8 cellular contexts compared by ENCODE assay signal in the genomic region with DNA sequence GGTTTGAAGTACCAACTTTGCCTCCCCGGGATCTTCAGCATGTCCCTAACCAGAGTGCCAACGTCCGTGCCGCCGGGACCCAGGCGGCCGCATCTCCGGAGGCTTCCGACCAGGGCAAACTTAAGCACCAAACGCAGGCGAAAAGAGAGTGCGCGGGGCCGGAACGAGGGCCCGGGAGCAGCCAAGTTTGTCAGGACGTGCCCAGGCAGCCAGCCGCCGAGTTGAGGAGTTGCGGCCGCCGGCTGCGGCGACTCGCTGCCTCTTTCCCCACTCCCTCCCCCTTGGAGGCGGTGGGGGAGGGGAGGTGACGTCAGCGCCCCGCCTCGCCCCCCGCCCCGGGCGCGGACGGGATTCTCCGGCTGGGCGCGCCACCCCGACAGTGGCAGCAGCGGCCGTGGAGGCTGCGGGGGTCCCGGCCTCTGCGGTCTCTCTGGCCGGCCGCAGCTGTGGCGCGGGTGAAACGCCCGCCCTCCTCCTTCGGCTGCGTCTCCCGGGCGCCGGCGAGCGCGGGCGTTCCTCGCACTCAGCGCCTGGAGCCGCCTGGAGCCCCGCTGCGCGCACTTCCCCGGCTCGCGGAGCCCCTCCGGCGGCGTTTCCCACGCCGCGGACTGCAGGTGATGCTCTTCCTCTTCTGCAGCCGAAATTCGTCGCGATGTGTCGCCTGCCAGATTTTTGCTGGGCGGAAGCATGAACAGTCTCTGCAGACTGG. TPM values are rescaled to one million over a fixed set of nuclear protein-coding genes. Genes with fewer than 3 reads are reported as not detected.
DNase-seq lines count a peak whose midpoint lies in the region; ATAC-seq, FAIRE-seq and TF ChIP-seq lines count a peak whose summit lies in the region.

No MANE protein-coding gene starts in this region.

- H3K27me3 ChIP-seq in endothelial cell of umbilical vein (ENCODE audit: control insufficient read depth in 2 of 2, insufficient read depth in 2 of 2, low read length in 2 of 2), result peaks cover 37 to 70% of the 10 kb centered on the region in 2 experiments
- peaks cover 13% of the 10 kb centered on the region for H3K27me3 ChIP-seq in upper lobe of right lung

- CTCF ChIA-PET in endothelial cell of umbilical vein (lab: Charles Lee), result interaction anchor here (1.2 to 1.5 kb wide), 2 partner anchors 119 to 210 kb away, joined by 4 read pairs; no protein-coding TSS in a partner anchor

- BruUV-seq in endothelial cell of umbilical vein (replicated peaks; lab: Mats Ljungman, UMichigan), result no TSS peak

- H3K79me2 ChIP-seq in endothelial cell of umbilical vein (ENCODE audit: control insufficient read depth, insufficient read depth, low read length), result no peaks in the 10 kb centered on the region

- DNase-seq in 8988T, result peak; percentile 70
- DNase-seq in GOT3 (lab: John Stamatoyannopoulos, UW), result peak; percentile 22
- DNase-seq in SHP77 (lab: John Stamatoyannopoulos, UW), result peak; percentile 66 to 79
- DNase-seq in endothelial cell of umbilical vein (ENCODE audit: low read depth, low spot score), result peak; percentile 51
- peak; percentile 94 for DNase-seq in mesenteric fat pad (ENCODE audit: low spot score)
- DNase-seq in upper lobe of right lung, result peak; percentile 85
- DNase-seq in occipital lobe (lab: John Stamatoyannopoulos, UW), result no peak

- peak overlapping the region; percentile 64 for H3K9ac ChIP-seq in endothelial cell of umbilical vein (replicated peaks; ENCODE audit: extremely low read depth, insufficient read depth, low read length)

- H3K4me3 ChIP-seq in endothelial cell of umbilical vein (replicated peaks in 1 of 3; ENCODE audit: insufficient read depth in 1 of 3, low read depth in 1 of 3, low read length in 3 of 3) (peak overlapping the region in 2 of 3 experiments; percentile 44 to 50), upper lobe of right lung (peak overlapping the region; percentile 71)

- H3K27ac ChIP-seq in endothelial cell of umbilical vein (ENCODE audit: insufficient read depth, low read depth, low read length), result no peak overlapping the region
- H3K27ac ChIP-seq in upper lobe of right lung, result peak overlapping the region; percentile 78

- TF ChIP-seq CTCF in endothelial cell of umbilical vein (IDR thresholded peaks at IDR 0.05; ENCODE audit: extremely low read depth in 1 of 2, insufficient read depth in 1 of 2, low read depth in 1 of 2, low read length in 2 of 2) (no peak), upper lobe of right lung (IDR thresholded peaks at IDR 0.05) (no peak)

- H2AFZ ChIP-seq in endothelial cell of umbilical vein (ENCODE audit: low read depth, low read length), result peak overlapping the region; percentile 32

- H3K4me2 ChIP-seq in endothelial cell of umbilical vein (ENCODE audit: insufficient read depth, low read length), result peak overlapping the region; percentile 43

- H3K4me1 ChIP-seq in endothelial cell of umbilical vein (ENCODE audit: control insufficient read depth, extremely low read depth, insufficient read depth, low read length) (peaks cover 32% of the 10 kb centered on the region), upper lobe of right lung (no peaks in the 10 kb centered on the region)

- no peaks in the 10 kb centered on the region for H4K20me1 ChIP-seq in endothelial cell of umbilical vein (replicated peaks; ENCODE audit: control insufficient read depth, extremely low read depth, insufficient read depth, low read length)

- TF ChIP-seq POLR2A in endothelial cell of umbilical vein (IDR thresholded peaks at IDR 0.05; ENCODE audit: low read depth, low read length), result no peak

- H3K9me1 ChIP-seq in endothelial cell of umbilical vein (replicated peaks; ENCODE audit: control insufficient read depth, extremely low read depth, insufficient read depth, low read length), result no peaks in the 10 kb centered on the region

- no peaks in the 10 kb centered on the region for H3K36me3 ChIP-seq in endothelial cell of umbilical vein (ENCODE audit: control insufficient read depth in 2 of 2, extremely low read depth in 1 of 2, insufficient read depth in 2 of 2, low read length in 2 of 2)
- H3K36me3 ChIP-seq in upper lobe of right lung, result no peaks in the 10 kb centered on the region

- intact Hi-C loops in endothelial cell of umbilical vein (cut with micrococcal nuclease) (loop anchor here (1.0 to 10.0 kb wide), 7 partner anchors 103 to 876 kb away; no protein-coding TSS in a partner anchor), upper lobe of right lung (cut with DNase I) (no loop called here)

- ATAC-seq in upper lobe of right lung (peak; percentile 76), HG03097 (IDR thresholded peaks at IDR 0.05; ENCODE audit: low FRiP score, unreplicated experiment) (no peak)

- dilution Hi-C loops in endothelial cell of umbilical vein (cut with MboI; ENCODE audit: extremely low pct_ligation_motif_present, low sequenced_read_pairs), result no loop called here

- H3K9me3 ChIP-seq in endothelial cell of umbilical vein (replicated peaks; ENCODE audit: control insufficient read depth, insufficient read depth, low read length) (no peaks in the 10 kb centered on the region), upper lobe of right lung (no peaks in the 10 kb centered on the region)

- POLR2A ChIA-PET in endothelial cell of umbilical vein (lab: Charles Lee), result no interaction called here

- no peak for FAIRE-seq in endothelial cell of umbilical vein (lab: Jason Lieb, UNC)

TF ChIP-seq in endothelial cell of umbilical vein, 7 proteins besides CTCF, POLR2A, EP300 and RAD21:
- TF ChIP-seq, protein P1, sequence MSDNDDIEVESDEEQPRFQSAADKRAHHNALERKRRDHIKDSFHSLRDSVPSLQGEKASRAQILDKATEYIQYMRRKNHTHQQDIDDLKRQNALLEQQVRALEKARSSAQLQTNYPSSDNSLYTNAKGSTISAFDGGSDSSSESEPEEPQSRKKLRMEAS (IDR thresholded peaks at IDR 0.05; ENCODE audit: insufficient read depth, insufficient read length), result no peak
- TF ChIP-seq JUN (IDR thresholded peaks at IDR 0.05; ENCODE audit: borderline replicate concordance, insufficient read depth, insufficient read length, low read depth) (no peak), EZH2 (IDR thresholded peaks at IDR 0.05; ENCODE audit: borderline replicate concordance, low read depth, low read length, severe bottlenecking) (peak; percentile 78)

RNA-seq across cellular contexts. Expression of a gene that starts 2.9 kb away (rescaled TPM):
- total RNA-seq in endothelial cell of umbilical vein (8.6 and 9.2 TPM in 2 replicates), mesenteric fat pad (50.3 TPM), upper lobe of right lung (84.3 TPM), occipital lobe (28.4 TPM)
- polyA plus RNA-seq in endothelial cell of umbilical vein, result 9.8 and 10.4 TPM in 2 replicates
- 8.7 and 9.1 TPM in 2 replicates for polyA plus RNA-seq in endothelial cell of umbilical vein (2011; cell fraction: cytosol; rRNA removed)
- 18.6 and 25.1 TPM in 2 replicates for polyA plus RNA-seq in endothelial cell of umbilical vein (2011; cell fraction: nucleus; rRNA removed)
- polyA plus RNA-seq in endothelial cell of umbilical vein (2012), result 6.4 and 6.9 TPM in 2 replicates
- 105 and 107 TPM in 2 replicates for polyA minus RNA-seq in endothelial cell of umbilical vein
- 75.8 TPM for polyA minus RNA-seq in endothelial cell of umbilical vein (2011; cell fraction: cytosol; rRNA and poly(A)+ RNA removed)
- 55.9 and 66.5 TPM in 2 replicates for polyA minus RNA-seq in endothelial cell of umbilical vein (2011; cell fraction: nucleus; rRNA and poly(A)+ RNA removed)
